ENCODE assay signal across 13 cellular contexts in the genomic region with DNA sequence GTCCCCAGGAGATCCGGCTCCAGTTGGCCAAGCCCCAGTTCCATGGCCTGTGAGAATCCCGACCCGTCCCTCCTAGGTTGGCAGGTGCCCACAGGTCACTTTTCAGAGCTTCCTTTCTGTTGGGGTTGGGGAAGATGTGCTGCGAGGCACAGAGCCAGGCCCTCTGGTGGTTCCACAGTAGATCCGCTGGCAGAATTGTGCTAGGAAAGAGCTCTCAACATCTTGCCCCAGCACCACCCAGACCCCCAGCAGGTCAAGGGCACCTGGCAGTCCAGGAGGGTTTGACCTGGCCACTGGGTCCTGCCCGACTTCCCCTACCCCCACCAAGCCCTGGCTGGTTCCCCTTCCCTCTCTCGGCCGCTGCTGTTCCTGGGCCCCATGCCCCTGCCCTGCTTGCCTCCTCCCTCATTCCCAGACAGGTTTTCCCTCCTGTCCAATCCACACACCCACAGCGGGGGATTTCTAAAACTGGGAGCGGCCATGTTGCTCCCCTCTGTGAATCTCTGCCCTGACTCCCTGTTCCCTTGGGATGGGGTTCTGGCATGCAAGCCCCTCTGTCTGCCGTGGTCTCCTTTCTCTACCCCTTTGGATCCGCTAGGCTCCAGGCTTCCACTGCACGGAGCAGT. TPM values are rescaled to one million over a fixed set of nuclear protein-coding genes. Genes with fewer than 3 reads are reported as not detected.
A peak's percentile ranks its signal among the peaks of the same experiment; 100 is the strongest.
DNase-seq lines count a peak whose midpoint lies in the region; ATAC-seq and TF ChIP-seq lines count a peak whose summit lies in the region.
"Had no signal": no experiment of that assay in that cellular context is flagged by ENCODE, and none has a peak within 500 bp of the region (broad histone marks: within the 10 kb centered on the region; RNA-seq: fewer than 3 reads in every experiment).

No MANE protein-coding gene starts in this region.

- in situ Hi-C loops in IMR-90 (cut with MboI; ENCODE audit: low sequenced_read_pairs) = no loop called here
- in situ Hi-C loops in KBM-7 (cut with MboI; ENCODE audit: low pct_unique_long_range_greater_than_20kb, low sequenced_read_pairs) = no loop called here

- POLR2A ChIA-PET in IMR-90 (lab: Charles Lee; ENCODE audit: unreplicated experiment) = interaction anchor here (1.1 kb wide), 1 partner anchor 138 kb away, joined by 3 read pairs; no protein-coding TSS in a partner anchor

- ATAC-seq in IMR-90 (ENCODE audit: low read depth) (no peak), left lobe of liver (peak; percentile 58), GM18867 (IDR thresholded peaks at IDR 0.05; ENCODE audit: unreplicated experiment) (no peak), natural killer cell (no peak)

- no peak overlapping the region for H3K23ac ChIP-seq in IMR-90 (ENCODE audit: low read depth, low read length)

- no peak for TF ChIP-seq RAD21 in IMR-90 (IDR thresholded peaks at IDR 0.05; ENCODE audit: low read length)

- no peak overlapping the region for H3K4me3 Mint-ChIP-seq in natural killer cell

- peak overlapping the region; percentile 86 for H2AK9ac ChIP-seq in IMR-90 (replicated peaks; ENCODE audit: low read depth, low read length, poor library complexity)

- peak; percentile 52 for TF ChIP-seq CTCF in BE2C (IDR thresholded peaks at IDR 0.05; ENCODE audit: low read depth, low read length)
- TF ChIP-seq CTCF in IMR-90 (conservative IDR thresholded peaks at IDR 0.05; ENCODE audit: low read depth, low read length) = 0 out of 2 replicates have a peak, but pooled peaks have one; percentile 18
- peak in 2 of 3 donors; percentile 44 to 59 for TF ChIP-seq CTCF in breast epithelium (IDR thresholded peaks at IDR 0.05)
- TF ChIP-seq CTCF in natural killer cell (IDR thresholded peaks at IDR 0.05) = no peak

- 0 out of 2 replicates have a peak overlapping the region, but pooled peaks have one; percentile 48 for H3K4ac ChIP-seq in IMR-90 (ENCODE audit: low read depth, low read length)

- H3K56ac ChIP-seq in IMR-90 (ENCODE audit: extremely low read depth, insufficient read depth, low read length) = no peak overlapping the region

- H3K14ac ChIP-seq in IMR-90 (replicated peaks; ENCODE audit: low read depth, low read length) = peak overlapping the region; percentile 61; the same call in 1 of the 2 replicates

- BruUV-seq in IMR-90 (replicated peaks; lab: Mats Ljungman, UMichigan) = no TSS peak

- H4K20me1 ChIP-seq in IMR-90 (ENCODE audit: insufficient read depth, low read length) = peaks cover 7% of the 10 kb centered on the region

- no peak overlapping the region for H3K27ac Mint-ChIP-seq in natural killer cell

- peak overlapping the region; percentile 32; the same call in 1 of the 2 replicates for H2BK120ac ChIP-seq in IMR-90 (ENCODE audit: low read depth, low read length)

- dilution Hi-C loops in IMR-90 (cut with HindIII; ENCODE audit: low sequenced_read_pairs, unreplicated experiment) = no loop called here

- H2BK15ac ChIP-seq in IMR-90 (ENCODE audit: low read depth, low read length) = 0 out of 3 replicates have a peak overlapping the region, but pooled peaks have one; percentile 13

- no peaks in the 10 kb centered on the region; the same call in 1 of the 2 replicates for H3K9me3 ChIP-seq in BE2C
- no peaks in the 10 kb centered on the region for H3K9me3 ChIP-seq in IMR-90 (ENCODE audit: control insufficient read depth, insufficient read depth, low read length)
- H3K9me3 ChIP-seq in breast epithelium = no peaks in the 10 kb centered on the region

- CTCF ChIA-PET in IMR-90 (lab: Yijun Ruan, JAX) = interaction anchor here (1.0 kb wide), 1 partner anchor 10 kb away, joined by 3 read pairs; no protein-coding TSS in a partner anchor

- H3K27ac ChIP-seq in IMR-90 (ENCODE audit: insufficient read depth, low read length) = no peak overlapping the region
- peak overlapping the region; percentile 58 to 63 for H3K27ac ChIP-seq in breast epithelium

- H2AK5ac ChIP-seq in IMR-90 (ENCODE audit: low read depth, low read length) = peak overlapping the region; percentile 51

- H3K79me1 ChIP-seq in IMR-90 (ENCODE audit: low read depth in 1 of 2, low read length in 2 of 2) = peaks cover 0 to 13% of the 10 kb centered on the region in 2 experiments; a peak in 1 of 4 replicates

- no peak overlapping the region for H4K91ac ChIP-seq in IMR-90 (ENCODE audit: insufficient read depth, low read depth, low read length)

- H3K27me3 ChIP-seq in BE2C (no peaks in the 10 kb centered on the region), IMR-90 (ENCODE audit: control insufficient read depth, insufficient read depth, low read length) (no peaks in the 10 kb centered on the region), breast epithelium (no peaks in the 10 kb centered on the region)

- no peak overlapping the region for H4K5ac ChIP-seq in IMR-90 (ENCODE audit: low read depth, low read length)

- intact Hi-C loops in IMR-90 (cut with micrococcal nuclease) (no loop called here), breast epithelium (cut with DNase I; ENCODE audit: low total_unique reads) (no loop called here), natural killer cell (cut with micrococcal nuclease) (no loop called here)

- no peaks in the 10 kb centered on the region for H3K36me3 ChIP-seq in BE2C
- H3K36me3 ChIP-seq in IMR-90 (ENCODE audit: control insufficient read depth, insufficient read depth, low read length) = no peaks in the 10 kb centered on the region
- H3K36me3 ChIP-seq in breast epithelium = no peaks in the 10 kb centered on the region

- no peaks in the 10 kb centered on the region for H3K36me3 Mint-ChIP-seq in natural killer cell

- TF ChIP-seq POLR2A in IMR-90 (IDR thresholded peaks at IDR 0.05; ENCODE audit: low read depth, low read length) (no peak), breast epithelium (IDR thresholded peaks at IDR 0.05) (no peak)

- no peak overlapping the region for H3K9ac ChIP-seq in IMR-90 (ENCODE audit: low read depth, low read length)

- H3K4me1 ChIP-seq in BE2C = no peaks in the 10 kb centered on the region
- peaks cover 10% of the 10 kb centered on the region for H3K4me1 ChIP-seq in IMR-90 (ENCODE audit: control insufficient read depth, insufficient read depth, low read length)
- peaks cover 10% of the 10 kb centered on the region in 2 donors for H3K4me1 ChIP-seq in breast epithelium

- H3K27me3 Mint-ChIP-seq in natural killer cell (ENCODE audit: low read depth in 2 of 2) = no peaks in the 10 kb centered on the region

- WGBS in IMR-90 (ENCODE audit: extremely low coverage in 2 of 2, insufficient read length in 1 of 2), 2 experiments = 76% methylated on average over 4 of the region's 13 CpGs; no CpG with 5 or more reads in 1 of the 2 experiments

- H3K9me1 ChIP-seq in IMR-90 (ENCODE audit: insufficient read depth, low read length) = peaks cover 19% of the 10 kb centered on the region

- no peak overlapping the region for H3K18ac ChIP-seq in IMR-90 (ENCODE audit: low read depth, low read length)

- H3K4me3 ChIP-seq in BE2C (ENCODE audit: low read depth, low read length) = no peak overlapping the region
- H3K4me3 ChIP-seq in IMR-90 (ENCODE audit: insufficient read depth, low read depth, low read length) = no peak overlapping the region
- no peak overlapping the region for H3K4me3 ChIP-seq in breast epithelium

- H4K8ac ChIP-seq in IMR-90 (ENCODE audit: low read depth in 2 of 2, low read length in 2 of 2) = peak overlapping the region in 1 of 2 experiments; percentile 53; a peak in 1 of 4 replicates

- H3K4me1 Mint-ChIP-seq in natural killer cell = no peaks in the 10 kb centered on the region

- H2BK20ac ChIP-seq in IMR-90 (ENCODE audit: low read depth, low read length) = 0 out of 2 replicates have a peak overlapping the region, but pooled peaks have one; percentile 15

- peak overlapping the region; percentile 46 for H2AFZ ChIP-seq in IMR-90 (replicated peaks; ENCODE audit: low read length, poor library complexity)

- H3K4me2 ChIP-seq in IMR-90 (ENCODE audit: low read depth, low read length) = no peak overlapping the region

- H2BK5ac ChIP-seq in IMR-90 (ENCODE audit: low read depth, low read length, poor library complexity, severe bottlenecking) = no peak overlapping the region

- DNase-seq in BE2C (no peak), IMR-90 (peak; percentile 19), breast epithelium (ENCODE audit: low spot score in 2 of 2) (peak; percentile 55 to 81), left lobe of liver (ENCODE audit: low spot score) (peak; percentile 70), A172 (ENCODE audit: low spot score) (no peak), natural killer cell (no peak), KBM-7 (no peak)
- DNase-seq: activated CD4-positive, CD25-positive, alpha-beta regulatory T cell; activated naive CD4-positive, alpha-beta T cell treated with Interleukin-2 at 50 U/mL for 16 hours; DMS53; NCI-H1417 had no signal

- H3K9me3 Mint-ChIP-seq in natural killer cell = no peaks in the 10 kb centered on the region

TF ChIP-seq in IMR-90, 13 proteins besides CTCF, POLR2A, EP300 and RAD21:
- TF ChIP-seq FOS (IDR thresholded peaks at IDR 0.05; ENCODE audit: low read depth, low read length) (no peak), RCOR1 (IDR thresholded peaks at IDR 0.05; ENCODE audit: insufficient replicate concordance, low read length) (no peak), CEBPB (IDR thresholded peaks at IDR 0.05; ENCODE audit: low read depth, low read length) (no peak), MAFK (IDR thresholded peaks at IDR 0.05; ENCODE audit: low read depth, low read length) (no peak)
TF ChIP-seq in IMR-90: peak in this region for 0.

RNA-seq across cellular contexts. Expression of a gene that starts 26.2 kb away (rescaled TPM):
- polyA plus RNA-seq in BE2C (2012; ENCODE audit: insufficient read depth, insufficient read length, low read depth) = 24.4 TPM
- total RNA-seq in IMR-90 (2012; rRNA removed) (25.6 and 32.3 TPM in 2 replicates), breast epithelium (10 to 100 TPM; 17.3 to 23.7 (median 21.6) TPM), left lobe of liver (49.6 TPM), natural killer cell (1 to 10 TPM in 1 of 3 donors, under 1 TPM in 2; 0.25 to 1.2 (median 0.28) TPM)
- 20.6 and 26.2 TPM in 2 replicates for polyA plus RNA-seq in IMR-90 (2012; rRNA removed)
- 18.9 and 29.8 TPM in 2 replicates for polyA plus RNA-seq in IMR-90 (2012; cell fraction: cytosol; rRNA removed)
- polyA plus RNA-seq in IMR-90 (2012; cell fraction: nucleus; rRNA removed; ENCODE audit: low replicate concordance) = 15.8 and 38.2 TPM in 2 replicates
- 8.8 and 11.4 TPM in 2 replicates for total RNA-seq in A172 (2014; rRNA removed; shearing (Covaris generic))

RNA-seq across cellular contexts. Expression of a gene that starts 41.6 kb away (rescaled TPM):
- polyA plus RNA-seq in BE2C (2012; ENCODE audit: insufficient read depth, insufficient read length, low read depth) = not detected
- total RNA-seq in IMR-90 (2012; rRNA removed) (not detected in 2 replicates), breast epithelium (under 1 TPM in 1 of 3 donors, not detected in 2; 0.44 TPM), left lobe of liver (0.65 TPM), natural killer cell (under 1 TPM in 2 of 3 donors, not detected in 1; 0.24 to 0.32 TPM)
- polyA plus RNA-seq in IMR-90 (2012; rRNA removed) = not detected in 2 replicates
- not detected in 2 replicates for polyA plus RNA-seq in IMR-90 (2012; cell fraction: cytosol; rRNA removed)
- 0.15 TPM in 1 of 2 replicates, not detected in the other for polyA plus RNA-seq in IMR-90 (2012; cell fraction: nucleus; rRNA removed; ENCODE audit: low replicate concordance)
- not detected in 2 replicates for total RNA-seq in A172 (2014; rRNA removed; shearing (Covaris generic))
- total RNA-seq: lung microvascular endothelial cell had no signal

Comparison
In these comparisons a context has a peak if more than half of its experiments do, and no peak if none do; other contexts are left out.
1. DNase-seq: peak in IMR-90 (single experiment), breast epithelium (2 of 2) and left lobe of liver (single experiment); none in BE2C (single experiment), A172 (single experiment), natural killer cell (single experiment) and KBM-7 (single experiment).